ENCODE assay signal across 14 cellular contexts in the genomic region with DNA sequence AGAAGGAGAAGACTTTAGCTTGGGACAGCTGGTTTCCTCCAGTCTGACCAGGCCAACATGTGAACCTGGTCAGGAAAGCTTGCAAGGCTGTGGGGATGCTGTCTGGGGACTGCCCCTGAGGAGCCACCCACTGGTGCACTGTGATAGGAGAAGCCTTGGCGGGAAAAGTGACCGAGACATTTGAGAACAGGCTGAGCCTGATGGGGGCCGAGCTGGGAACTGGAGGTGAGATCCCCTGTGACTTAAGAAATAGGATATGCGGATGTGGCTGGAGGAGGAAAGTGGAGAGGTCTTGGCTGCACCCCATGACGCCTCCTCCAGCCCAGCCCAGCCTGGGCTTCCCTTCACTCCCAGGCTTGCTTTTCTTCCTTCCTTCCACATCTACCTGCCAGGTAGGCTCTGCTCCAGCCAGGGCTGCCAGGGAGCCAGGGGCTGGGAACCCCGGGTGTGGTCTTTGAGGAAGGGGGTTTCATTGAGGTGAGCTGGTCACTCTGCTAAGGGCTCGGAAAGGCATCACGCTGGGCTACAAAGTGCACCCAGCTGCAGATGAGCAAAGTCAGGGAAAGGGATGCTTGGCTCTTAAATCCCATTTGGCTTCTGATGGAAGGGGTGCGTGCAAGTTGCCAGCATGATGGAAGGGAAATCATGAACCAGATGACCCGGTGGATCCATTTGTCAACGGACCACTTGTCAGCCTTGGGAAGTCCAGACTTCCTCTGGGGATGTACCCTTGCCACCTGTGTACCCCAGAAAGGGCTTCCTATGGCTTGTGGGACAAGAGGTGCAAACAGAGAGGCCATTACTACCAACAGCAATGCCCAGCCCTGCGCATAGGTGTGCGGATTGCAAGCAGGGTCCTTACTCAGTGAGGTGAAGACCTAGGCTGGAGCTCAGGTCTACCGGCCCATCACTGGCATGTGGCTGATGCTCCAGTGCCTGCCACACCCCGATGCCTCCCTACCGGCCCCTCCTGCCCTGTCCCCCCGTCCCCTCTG.
A peak's percentile ranks its signal among the peaks of the same experiment; 100 is the strongest.
DNase-seq lines count a peak whose midpoint lies in the region; ATAC-seq and TF ChIP-seq lines count a peak whose summit lies in the region.
"Had no signal": no experiment of that assay in that cellular context is flagged by ENCODE, and none has a peak within 500 bp of the region (broad histone marks: within the 10 kb centered on the region; RNA-seq: fewer than 3 reads in every experiment).

No MANE protein-coding gene starts in this region.

- TF ChIP-seq CTCF in colonic mucosa (IDR thresholded peaks at IDR 0.05) = no peak

- H3K27ac ChIP-seq in BLaER1 treated with 17β-estradiol and CSF1 and Interleukin-3, amounts not matched to agents 10 nM and 100 nM = no peak overlapping the region
- H3K27ac ChIP-seq in colonic mucosa = no peak overlapping the region

- no peaks in the 10 kb centered on the region for H3K36me3 ChIP-seq in BLaER1 treated with 17β-estradiol and CSF1 and Interleukin-3, amounts not matched to agents 10 nM and 100 nM
- H3K36me3 ChIP-seq in colonic mucosa = no peaks in the 10 kb centered on the region

- H3K4me1 ChIP-seq in BLaER1 treated with 17β-estradiol and CSF1 and Interleukin-3, amounts not matched to agents 10 nM and 100 nM = peaks cover 7 to 88% (median 68%) of the 10 kb centered on the region in 10 experiments; a peak in 18 of 20 replicates
- H3K4me1 ChIP-seq in colonic mucosa = no peaks in the 10 kb centered on the region

- DNase-seq in colonic mucosa (peak; percentile 13), islet precursor cell (peak; percentile 38), posterior vena cava (ENCODE audit: low spot score) (peak; percentile 48), COLO829 (ENCODE audit: low spot score) (no peak), left ventricle myocardium superior (no peak)
- DNase-seq: ACHN; CD4-positive, alpha-beta memory T cell; COR-L47; DMS153; DMS79 treated with DMSO at 0.1 percent for 48 hours; HCEC 1CT had no signal

- H3K4me2 ChIP-seq in BLaER1 treated with 17β-estradiol and CSF1 and Interleukin-3, amounts not matched to agents 10 nM and 100 nM = peak overlapping the region; percentile 60 to 82 (median 74); a peak in 21 of 22 replicates

- 0 out of 20 replicates have a peak overlapping the region, but pooled peaks of 1 of the 10 experiments have one; percentile 47 for H3K4me3 ChIP-seq in BLaER1 treated with 17β-estradiol and CSF1 and Interleukin-3, amounts not matched to agents 10 nM and 100 nM
- H3K4me3 ChIP-seq in colonic mucosa = no peak overlapping the region

- H3K9me3 ChIP-seq in BLaER1 treated with 17β-estradiol and CSF1 and Interleukin-3, amounts not matched to agents 10 nM and 100 nM (replicated peaks in 1 of 11) = peaks cover 0 to 8% (median 0%) of the 10 kb centered on the region in 11 experiments; a peak in 6 of 22 replicates
- H3K9me3 ChIP-seq in colonic mucosa = no peaks in the 10 kb centered on the region

- ATAC-seq in HG03571 (IDR thresholded peaks at IDR 0.05; ENCODE audit: unreplicated experiment) (no peak), left ventricle myocardium superior (no peak), GM19395 (IDR thresholded peaks at IDR 0.05; ENCODE audit: unreplicated experiment) (no peak)

- no peaks in the 10 kb centered on the region; a peak in 1 of 22 replicates for H4K20me1 ChIP-seq in BLaER1 treated with 17β-estradiol and CSF1 and Interleukin-3, amounts not matched to agents 10 nM and 100 nM

- H3K9ac ChIP-seq in BLaER1 treated with 17β-estradiol and CSF1 and Interleukin-3, amounts not matched to agents 10 nM and 100 nM = no peak overlapping the region
- H3K9ac ChIP-seq in colonic mucosa (ENCODE audit: low read depth in 2 of 2, low read length in 2 of 2) = no peak overlapping the region

- intact Hi-C loops in colonic mucosa (cut with DNase I) (no loop called here), posterior vena cava (cut with DNase I) (no loop called here), left ventricle myocardium superior (cut with micrococcal nuclease) (no loop called here)

- H3K27me3 ChIP-seq in BLaER1 treated with 17β-estradiol and CSF1 and Interleukin-3, amounts not matched to agents 10 nM and 100 nM = no peaks in the 10 kb centered on the region; a peak in 1 of 22 replicates
- no peaks in the 10 kb centered on the region for H3K27me3 ChIP-seq in colonic mucosa

Comparison
In these comparisons a context has a peak if more than half of its experiments do, and no peak if none do; other contexts are left out.
1. DNase-seq: peak in colonic mucosa (single experiment), islet precursor cell (single experiment) and posterior vena cava (single experiment); none in COLO829 (single experiment) and left ventricle myocardium superior (single experiment).